ENCODE assay signal across 1 cellular context in the genomic region with DNA sequence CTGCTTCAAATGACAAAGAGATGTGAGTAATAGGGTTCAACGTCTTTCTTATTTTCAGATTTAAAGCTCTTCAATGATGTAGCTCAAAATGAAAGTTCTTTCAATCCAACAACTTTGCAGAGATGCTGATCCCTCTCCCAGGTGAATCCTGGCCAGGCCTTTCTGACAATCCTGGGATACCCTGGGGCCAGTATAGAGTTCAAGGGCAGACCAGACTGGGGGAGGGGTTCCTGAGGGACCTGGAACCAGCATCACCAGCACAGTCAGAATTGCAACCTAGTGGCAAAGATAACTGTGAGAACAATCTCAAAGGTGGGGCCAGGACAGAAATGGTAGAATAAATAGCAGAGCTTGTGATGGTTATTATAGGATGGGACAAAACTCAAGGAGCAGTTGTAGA.
A peak's percentile ranks its signal among the peaks of the same experiment; 100 is the strongest.
TF ChIP-seq lines count a peak whose summit lies in the region.

No MANE protein-coding gene starts in this region.

TF ChIP-seq in HepG2, 621 proteins besides CTCF, POLR2A, EP300 and RAD21:
- TF ChIP-seq HDAC6 (IDR thresholded peaks at IDR 0.05; ENCODE audit: low read depth, low read length) (no peak), RARA (CRISPR knock-in tag; IDR thresholded peaks at IDR 0.05) (peak; percentile 47)
- TF ChIP-seq, protein P1, sequence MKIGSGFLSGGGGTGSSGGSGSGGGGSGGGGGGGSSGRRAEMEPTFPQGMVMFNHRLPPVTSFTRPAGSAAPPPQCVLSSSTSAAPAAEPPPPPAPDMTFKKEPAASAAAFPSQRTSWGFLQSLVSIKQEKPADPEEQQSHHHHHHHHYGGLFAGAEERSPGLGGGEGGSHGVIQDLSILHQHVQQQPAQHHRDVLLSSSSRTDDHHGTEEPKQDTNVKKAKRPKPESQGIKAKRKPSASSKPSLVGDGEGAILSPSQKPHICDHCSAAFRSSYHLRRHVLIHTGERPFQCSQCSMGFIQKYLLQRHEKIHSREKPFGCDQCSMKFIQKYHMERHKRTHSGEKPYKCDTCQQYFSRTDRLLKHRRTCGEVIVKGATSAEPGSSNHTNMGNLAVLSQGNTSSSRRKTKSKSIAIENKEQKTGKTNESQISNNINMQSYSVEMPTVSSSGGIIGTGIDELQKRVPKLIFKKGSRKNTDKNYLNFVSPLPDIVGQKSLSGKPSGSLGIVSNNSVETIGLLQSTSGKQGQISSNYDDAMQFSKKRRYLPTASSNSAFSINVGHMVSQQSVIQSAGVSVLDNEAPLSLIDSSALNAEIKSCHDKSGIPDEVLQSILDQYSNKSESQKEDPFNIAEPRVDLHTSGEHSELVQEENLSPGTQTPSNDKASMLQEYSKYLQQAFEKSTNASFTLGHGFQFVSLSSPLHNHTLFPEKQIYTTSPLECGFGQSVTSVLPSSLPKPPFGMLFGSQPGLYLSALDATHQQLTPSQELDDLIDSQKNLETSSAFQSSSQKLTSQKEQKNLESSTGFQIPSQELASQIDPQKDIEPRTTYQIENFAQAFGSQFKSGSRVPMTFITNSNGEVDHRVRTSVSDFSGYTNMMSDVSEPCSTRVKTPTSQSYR (CRISPR knock-in tag; IDR thresholded peaks at IDR 0.05; ENCODE audit: borderline replicate concordance) = peak; percentile 19; the same call in 1 of the 2 replicates
- TF ChIP-seq, protein P2, sequence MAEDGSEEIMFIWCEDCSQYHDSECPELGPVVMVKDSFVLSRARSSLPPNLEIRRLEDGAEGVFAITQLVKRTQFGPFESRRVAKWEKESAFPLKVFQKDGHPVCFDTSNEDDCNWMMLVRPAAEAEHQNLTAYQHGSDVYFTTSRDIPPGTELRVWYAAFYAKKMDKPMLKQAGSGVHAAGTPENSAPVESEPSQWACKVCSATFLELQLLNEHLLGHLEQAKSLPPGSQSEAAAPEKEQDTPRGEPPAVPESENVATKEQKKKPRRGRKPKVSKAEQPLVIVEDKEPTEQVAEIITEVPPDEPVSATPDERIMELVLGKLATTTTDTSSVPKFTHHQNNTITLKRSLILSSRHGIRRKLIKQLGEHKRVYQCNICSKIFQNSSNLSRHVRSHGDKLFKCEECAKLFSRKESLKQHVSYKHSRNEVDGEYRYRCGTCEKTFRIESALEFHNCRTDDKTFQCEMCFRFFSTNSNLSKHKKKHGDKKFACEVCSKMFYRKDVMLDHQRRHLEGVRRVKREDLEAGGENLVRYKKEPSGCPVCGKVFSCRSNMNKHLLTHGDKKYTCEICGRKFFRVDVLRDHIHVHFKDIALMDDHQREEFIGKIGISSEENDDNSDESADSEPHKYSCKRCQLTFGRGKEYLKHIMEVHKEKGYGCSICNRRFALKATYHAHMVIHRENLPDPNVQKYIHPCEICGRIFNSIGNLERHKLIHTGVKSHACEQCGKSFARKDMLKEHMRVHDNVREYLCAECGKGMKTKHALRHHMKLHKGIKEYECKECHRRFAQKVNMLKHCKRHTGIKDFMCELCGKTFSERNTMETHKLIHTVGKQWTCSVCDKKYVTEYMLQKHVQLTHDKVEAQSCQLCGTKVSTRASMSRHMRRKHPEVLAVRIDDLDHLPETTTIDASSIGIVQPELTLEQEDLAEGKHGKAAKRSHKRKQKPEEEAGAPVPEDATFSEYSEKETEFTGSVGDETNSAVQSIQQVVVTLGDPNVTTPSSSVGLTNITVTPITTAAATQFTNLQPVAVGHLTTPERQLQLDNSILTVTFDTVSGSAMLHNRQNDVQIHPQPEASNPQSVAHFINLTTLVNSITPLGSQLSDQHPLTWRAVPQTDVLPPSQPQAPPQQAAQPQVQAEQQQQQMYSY (CRISPR knock-in tag; IDR thresholded peaks at IDR 0.05) = 0 out of 2 replicates have a peak, but pooled peaks have one; percentile 39
